In the genomic region with DNA sequence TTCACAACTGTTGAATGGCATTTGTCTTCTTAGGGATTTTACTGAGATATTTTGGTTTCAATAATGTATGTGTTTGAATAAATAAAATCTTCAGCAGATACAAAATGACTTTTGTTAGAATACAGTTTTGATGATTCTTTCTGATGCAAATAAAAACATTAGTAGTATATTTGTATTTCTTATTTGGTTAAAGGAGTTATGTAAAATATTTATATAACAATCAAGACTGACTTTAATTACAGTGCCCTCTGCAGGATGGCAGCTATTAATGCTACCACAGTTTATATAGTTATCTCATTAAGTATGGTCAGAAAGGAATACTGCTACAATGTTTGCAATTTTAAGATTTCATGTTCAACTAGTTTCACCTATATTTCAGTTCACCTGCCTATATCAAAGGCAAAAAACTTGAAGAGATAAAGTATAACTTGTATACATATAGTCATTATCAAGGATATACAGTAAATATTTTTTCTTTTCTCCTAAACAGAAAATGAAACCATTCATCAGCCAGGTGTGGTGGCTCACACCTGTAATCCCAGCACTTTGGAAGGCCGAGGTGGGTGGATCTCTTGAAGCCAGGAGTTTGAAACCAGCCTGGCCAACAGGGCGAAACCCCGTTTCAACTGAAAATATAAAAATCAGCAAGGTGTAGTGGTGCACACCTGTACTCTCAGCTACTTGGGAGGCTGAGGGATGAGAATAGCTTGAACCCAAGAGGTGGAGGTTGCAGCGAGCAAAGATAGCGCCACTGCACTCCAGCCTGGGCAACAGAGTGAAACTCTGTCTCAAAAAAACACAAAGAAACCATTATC, we compare ENCODE assay signal across 8 cellular contexts. TPM values are rescaled to one million over a fixed set of nuclear protein-coding genes. Genes with fewer than 3 reads are reported as not detected.
DNase-seq lines count a peak whose midpoint lies in the region; ATAC-seq and TF ChIP-seq lines count a peak whose summit lies in the region.

No MANE protein-coding gene starts in this region.

- no peaks in the 10 kb centered on the region for H3K9me3 Mint-ChIP-seq in type B pancreatic cell

- peaks cover 26% of the 10 kb centered on the region for H3K36me3 Mint-ChIP-seq in type B pancreatic cell

- DNase-seq in GM03348 (ENCODE audit: low spot score) (peak; percentile 57), RKO (ENCODE audit: low spot score) (peak; percentile 49), foreskin keratinocyte (no peak), type B pancreatic cell (ENCODE audit: extremely low spot score, unreplicated experiment) (no peak), NK-92 (lab: John Stamatoyannopoulos, UW; ENCODE audit: unreplicated experiment) (no peak), mucosa of descending colon (no peak)
- no peak for DNase-seq in stimulated activated CD4-positive, alpha-beta T cell treated with anti-CD3 and anti-CD28 coated beads, Interleukin-4, amount 100 ng/mL, for 1 hour

- no peaks in the 10 kb centered on the region for H3K27me3 ChIP-seq in foreskin keratinocyte

- no peak overlapping the region for H3K27ac Mint-ChIP-seq in type B pancreatic cell

- H3K4me1 ChIP-seq in foreskin keratinocyte (no peaks in the 10 kb centered on the region), mucosa of descending colon (ENCODE audit: low read depth) (no peaks in the 10 kb centered on the region)

- H3K27me3 Mint-ChIP-seq in type B pancreatic cell = no peaks in the 10 kb centered on the region

- no peaks in the 10 kb centered on the region for H3K36me3 ChIP-seq in mucosa of descending colon (ENCODE audit: low read depth)

- H3K4me3 Mint-ChIP-seq in type B pancreatic cell = no peak overlapping the region

- TF ChIP-seq CTCF in 22Rv1 (IDR thresholded peaks at IDR 0.05) (peak; percentile 69), foreskin keratinocyte (conservative IDR thresholded peaks at IDR 0.05) (peak; percentile 70), type B pancreatic cell (conservative IDR thresholded peaks at IDR 0.05) (peak; percentile 76), mucosa of descending colon (IDR thresholded peaks at IDR 0.05) (no peak)

- H3K27ac ChIP-seq in 22Rv1 = no peak overlapping the region
- H3K27ac ChIP-seq in foreskin keratinocyte = no peak overlapping the region

- intact Hi-C loops in mucosa of descending colon (cut with DNase I, micrococcal nuclease) = no loop called here

- ATAC-seq in foreskin keratinocyte = peak; percentile 65
- no peak for ATAC-seq in mucosa of descending colon

- no peaks in the 10 kb centered on the region for H3K4me1 Mint-ChIP-seq in type B pancreatic cell (ENCODE audit: unreplicated experiment)

- no peaks in the 10 kb centered on the region for H3K9me3 ChIP-seq in mucosa of descending colon

- H3K4me3 ChIP-seq in mucosa of descending colon = no peak overlapping the region

RNA-seq across cellular contexts. Expression of a gene that starts 19.8 kb away (rescaled TPM):
- total RNA-seq in foreskin keratinocyte (38.5 and 40.2 TPM in 2 replicates), type B pancreatic cell (ENCODE audit: low replicate concordance) (39.3 and 56.0 TPM in 2 replicates), mucosa of descending colon (10 to 100 TPM; 38.5 to 55.9 (median 39.5) TPM)
- polyA plus RNA-seq in foreskin keratinocyte = 6.3 and 8.4 TPM in 2 replicates

Comparison
In these comparisons a context has a peak if more than half of its experiments do, and no peak if none do; other contexts are left out.
1. DNase-seq: peak in GM03348 (single experiment) and RKO (single experiment); none in foreskin keratinocyte (0 of 2), type B pancreatic cell (single experiment), NK-92 (single experiment), mucosa of descending colon (0 of 3) and stimulated activated CD4-positive, alpha-beta T cell treated with anti-CD3 and anti-CD28 coated beads, Interleukin-4, amount 100 ng/mL, for 1 hour (single experiment).